1 cellular context compared by ENCODE assay signal in genomic region chr3:42653560-42654330, GRCh38.
TF ChIP-seq lines count a peak whose summit lies in the region.

Gene ZBTB47, plus strand, starts transcription at chr3:42653697. Its CDS starts 4,659 bp downstream, at chr3:42658356.

TF ChIP-seq in HepG2, 621 proteins besides CTCF, POLR2A, EP300 and RAD21 (continued from another document):
- TF ChIP-seq PRDM15 (CRISPR knock-in tag; IDR thresholded peaks at IDR 0.05): no peak
- TF ChIP-seq ZNF75D (CRISPR knock-in tag; IDR thresholded peaks at IDR 0.05; ENCODE audit: borderline replicate concordance): no peak
- peak; percentile 17; the same call in 1 of the 2 replicates for TF ChIP-seq ZGPAT (CRISPR knock-in tag; IDR thresholded peaks at IDR 0.05)
- 0 out of 2 replicates have a peak, but pooled peaks have one; percentile 27 for TF ChIP-seq ZNF710 (CRISPR knock-in tag; IDR thresholded peaks at IDR 0.05; ENCODE audit: borderline replicate concordance)
- peak; percentile 21; the same call in 1 of the 2 replicates for TF ChIP-seq SALL1 (CRISPR knock-in tag; IDR thresholded peaks at IDR 0.05)
- TF ChIP-seq NKX3-1 (CRISPR knock-in tag; IDR thresholded peaks at IDR 0.05): no peak
- no peak for TF ChIP-seq PREB (CRISPR knock-in tag; IDR thresholded peaks at IDR 0.05)
- TF ChIP-seq LCORL (IDR thresholded peaks at IDR 0.05): no peak
- 0 out of 2 replicates have a peak, but pooled peaks have one; percentile 17 for TF ChIP-seq LCORL (CRISPR knock-in tag; IDR thresholded peaks at IDR 0.05)
TF ChIP-seq in HepG2: peak in this region for 18.
